In the genomic region with DNA sequence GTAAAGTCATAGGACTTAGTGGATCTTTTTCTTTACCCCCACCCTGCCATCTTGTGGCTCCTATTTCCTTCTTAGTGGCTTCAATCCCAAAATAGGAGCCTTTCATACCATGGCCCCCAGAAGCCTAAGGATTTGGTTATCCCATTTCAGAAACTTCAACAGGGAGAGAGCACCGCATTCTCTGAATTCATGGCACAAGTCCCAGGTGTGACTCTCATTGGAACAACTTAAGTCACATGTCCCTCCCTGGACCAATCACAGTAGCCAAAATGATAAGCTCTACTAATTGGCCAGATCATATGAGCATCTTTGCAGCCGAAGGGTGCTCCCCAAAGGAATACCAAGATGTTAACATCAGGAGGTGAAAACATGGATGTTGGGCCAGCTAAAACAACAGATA, we compare ENCODE assay signal across 34 cellular contexts. TPM values are rescaled to one million over a fixed set of nuclear protein-coding genes. Genes with fewer than 3 reads are reported as not detected.
DNase-seq lines count a peak whose midpoint lies in the region; ATAC-seq, FAIRE-seq and TF ChIP-seq lines count a peak whose summit lies in the region.
"Had no signal": no experiment of that assay in that cellular context is flagged by ENCODE, and none has a peak within 500 bp of the region (broad histone marks: within the 10 kb centered on the region; RNA-seq: fewer than 3 reads in every experiment).

No MANE protein-coding gene starts in this region.

- no peaks in the 10 kb centered on the region for H3K4me1 ChIP-seq in SK-N-SH (ENCODE audit: control insufficient read depth in 1 of 2, insufficient read depth in 2 of 2, low read depth in 1 of 2, low read length in 1 of 2)
- no peaks in the 10 kb centered on the region for H3K4me1 ChIP-seq in fibroblast of lung (ENCODE audit: control insufficient read depth, extremely low read depth, insufficient read depth, low read length)
- peaks cover 7% of the 10 kb centered on the region for H3K4me1 ChIP-seq in GM23338 (ENCODE audit: insufficient read depth)
- peaks cover 14% of the 10 kb centered on the region for H3K4me1 ChIP-seq in smooth muscle cell (ENCODE audit: low read depth)
- H3K4me1 ChIP-seq: Peyer's patch had no signal

- H3K4me1 Mint-ChIP-seq in GM23338: peaks cover 20% of the 10 kb centered on the region

- no peak overlapping the region for H3K9ac ChIP-seq in SK-N-SH
- H3K9ac ChIP-seq in fibroblast of lung (ENCODE audit: insufficient read depth, low read length): no peak overlapping the region
- no peak overlapping the region for H3K9ac ChIP-seq in smooth muscle cell (ENCODE audit: low read depth)
- H3K9ac ChIP-seq: KMS-11 had no signal

- no peaks in the 10 kb centered on the region for H3K79me2 ChIP-seq in SK-N-SH (ENCODE audit: insufficient read depth)
- no peaks in the 10 kb centered on the region for H3K79me2 ChIP-seq in fibroblast of lung (ENCODE audit: control insufficient read depth, insufficient read depth, low read length)
- H3K79me2 ChIP-seq in GM23338 (replicated peaks; ENCODE audit: insufficient read depth): no peaks in the 10 kb centered on the region
- no peaks in the 10 kb centered on the region for H3K79me2 ChIP-seq in smooth muscle cell (ENCODE audit: low read depth)
- H3K79me2 ChIP-seq: hepatocyte had no signal

- no peaks in the 10 kb centered on the region for H3K36me3 Mint-ChIP-seq in GM23338 (ENCODE audit: low read depth)
- H3K36me3 Mint-ChIP-seq: activated naive CD4-positive, alpha-beta T cell treated with anti-CD3 and anti-CD28 coated beads, Interleukin-2, amount 50 U/mL, for 72 hours; T-cell had no signal

- H3K4me3 Mint-ChIP-seq in GM23338: no peak overlapping the region
- H3K4me3 Mint-ChIP-seq: CD4-positive, alpha-beta T cell; endodermal cell; nephron progenitor cell; T-cell had no signal

- TF ChIP-seq CTCF in SK-N-SH (IDR thresholded peaks at IDR 0.05): no peak
- no peak for TF ChIP-seq CTCF in fibroblast of lung (conservative IDR thresholded peaks at IDR 0.05 in 1 of 2, IDR thresholded peaks at IDR 0.05 in 1 of 2; ENCODE audit: low read depth in 1 of 2, low read length in 2 of 2)
- TF ChIP-seq CTCF in GM23338 (conservative IDR thresholded peaks at IDR 0.05; ENCODE audit: low read depth in 2 of 2): no peak
- TF ChIP-seq CTCF in smooth muscle cell (IDR thresholded peaks at IDR 0.05; ENCODE audit: borderline replicate concordance, insufficient read depth, poor library complexity, severe bottlenecking): no peak

- H3K9me3 ChIP-seq in SK-N-SH (no peaks in the 10 kb centered on the region), fibroblast of lung (ENCODE audit: control insufficient read depth, insufficient read depth, low read depth, low read length) (no peaks in the 10 kb centered on the region), smooth muscle cell (replicated peaks; ENCODE audit: low read depth) (no peaks in the 10 kb centered on the region)
- H3K9me3 ChIP-seq: mucosa of descending colon, ovary, Peyer's patch, upper lobe of right lung had no signal

- TF ChIP-seq EP300 in SK-N-SH (IDR thresholded peaks at IDR 0.05; ENCODE audit: borderline replicate concordance in 1 of 2, low read depth in 1 of 2, low read length in 1 of 2): no peak

- no peaks in the 10 kb centered on the region for H3K9me2 ChIP-seq in SK-N-SH
- H3K9me2 ChIP-seq in GM23338 (ENCODE audit: insufficient read depth): peaks cover 19% of the 10 kb centered on the region

- H3K9me3 Mint-ChIP-seq in GM23338: no peaks in the 10 kb centered on the region
- H3K9me3 Mint-ChIP-seq: activated naive CD4-positive, alpha-beta T cell treated with anti-CD3 and anti-CD28 coated beads, Interleukin-2, amount 50 U/mL, for 72 hours; CD4-positive, alpha-beta T cell; endodermal cell; T-cell had no signal

- H3K27me3 ChIP-seq in SK-N-SH (ENCODE audit: insufficient read depth): no peaks in the 10 kb centered on the region
- peaks cover 5% of the 10 kb centered on the region for H3K27me3 ChIP-seq in fibroblast of lung (ENCODE audit: control insufficient read depth, insufficient read depth, low read length)
- no peaks in the 10 kb centered on the region for H3K27me3 ChIP-seq in GM23338 (ENCODE audit: insufficient read depth)
- H3K27me3 ChIP-seq in smooth muscle cell (ENCODE audit: low read depth): no peaks in the 10 kb centered on the region
- H3K27me3 ChIP-seq: hepatocyte, ovary, Peyer's patch, upper lobe of right lung had no signal

- H3K4me3 ChIP-seq in SK-N-SH (ENCODE audit: low read depth in 2 of 2, low read length in 1 of 2): no peak overlapping the region
- no peak overlapping the region for H3K4me3 ChIP-seq in fibroblast of lung (replicated peaks in 1 of 4; ENCODE audit: control extremely low read depth in 1 of 4, insufficient read depth in 1 of 4, low read depth in 3 of 4, low read length in 4 of 4)
- H3K4me3 ChIP-seq in GM23338: no peak overlapping the region
- no peak overlapping the region for H3K4me3 ChIP-seq in smooth muscle cell
- H3K4me3 ChIP-seq: hepatocyte, mucosa of descending colon, ovary, Peyer's patch, skin epidermis, upper lobe of right lung had no signal

- H4K20me1 ChIP-seq in SK-N-SH (ENCODE audit: insufficient read depth) (no peaks in the 10 kb centered on the region), fibroblast of lung (ENCODE audit: control insufficient read depth, extremely low read depth, insufficient read depth, low read length) (no peaks in the 10 kb centered on the region), GM23338 (replicated peaks; ENCODE audit: insufficient read depth) (no peaks in the 10 kb centered on the region), smooth muscle cell (ENCODE audit: low read depth) (no peaks in the 10 kb centered on the region)

- H2AFZ ChIP-seq in SK-N-SH (ENCODE audit: low read depth): no peak overlapping the region
- H2AFZ ChIP-seq in fibroblast of lung (ENCODE audit: low read length): no peak overlapping the region
- H2AFZ ChIP-seq in GM23338: no peak overlapping the region
- H2AFZ ChIP-seq in smooth muscle cell (ENCODE audit: low read depth): no peak overlapping the region
- H2AFZ ChIP-seq: hepatocyte had no signal

- WGBS in SK-N-SH (ENCODE audit: low lambda C conversion rate): 63% methylated on average over 2 of the region's 2 CpGs
- WGBS in smooth muscle cell (ENCODE audit: low lambda C conversion rate): 97% methylated on average over 2 of the region's 2 CpGs

- H3K27ac ChIP-seq in SK-N-SH (ENCODE audit: low read depth in 2 of 2, low read length in 1 of 2): no peak overlapping the region
- no peak overlapping the region for H3K27ac ChIP-seq in fibroblast of lung (ENCODE audit: insufficient read depth, low read length)
- H3K27ac ChIP-seq in GM23338 (ENCODE audit: low read depth): no peak overlapping the region
- no peak overlapping the region for H3K27ac ChIP-seq in smooth muscle cell (ENCODE audit: low read depth)
- H3K27ac ChIP-seq: 22Rv1, hepatocyte, KMS-11, ovary, Peyer's patch, upper lobe of right lung, WERI-Rb-1 had no signal

- H3K4me2 ChIP-seq in SK-N-SH (no peak overlapping the region), fibroblast of lung (ENCODE audit: extremely low read depth, insufficient read depth, low read length) (no peak overlapping the region), GM23338 (no peak overlapping the region), smooth muscle cell (no peak overlapping the region)
- H3K4me2 ChIP-seq: hepatocyte, KMS-11 had no signal

- peak; percentile 86 for FAIRE-seq in urothelium cell line (lab: Jason Lieb, UNC)
- FAIRE-seq: D721Med, GM18507 had no signal

- DNase-seq in SK-N-SH (no peak), NCI-H226 (peak; percentile 16), fibroblast of lung (ENCODE audit: low read depth in 2 of 2) (peak; percentile 28 to 68), urothelium cell line (ENCODE audit: low spot score) (no peak), foreskin melanocyte (no peak), GM23338 (ENCODE audit: low spot score) (no peak), smooth muscle cell (lab: John Stamatoyannopoulos, UW; ENCODE audit: unreplicated experiment) (no peak)
- DNase-seq: activated CD4-positive, alpha-beta T cell treated with anti-CD3 and anti-CD28 coated beads for 48 hours; activated CD8-positive, alpha-beta memory T cell treated with anti-CD3 and anti-CD28 coated beads for 24 hours; activated T-cell treated with anti-CD3 and anti-CD28 coated beads for 4 hours; amygdala; caudate nucleus; CD4-positive, alpha-beta T cell; DND-41; endodermal cell; left cardiac atrium; mucosa of descending colon; NCI-H1436; NCI-H748 treated with DMSO at 0.1 percent for 48 hours; nephron progenitor cell; ovary; Peyer's patch; stimulated activated naive CD4-positive, alpha-beta T cell; T-cell; upper lobe of right lung; WERI-Rb-1 had no signal

- peaks cover 5% of the 10 kb centered on the region for H3K27me3 Mint-ChIP-seq in GM23338 (ENCODE audit: insufficient read depth, low read depth, poor library complexity)
- H3K27me3 Mint-ChIP-seq: CD4-positive, alpha-beta T cell; T-cell had no signal

- no peak for TF ChIP-seq RAD21 in SK-N-SH (IDR thresholded peaks at IDR 0.05; ENCODE audit: low read length)

- CTCF ChIA-PET in SK-N-SH (lab: Yijun Ruan, JAX): no interaction called here

- no peaks in the 10 kb centered on the region for H3F3A ChIP-seq in SK-N-SH (replicated peaks; ENCODE audit: insufficient read depth)
- no peaks in the 10 kb centered on the region for H3F3A ChIP-seq in GM23338 (replicated peaks; ENCODE audit: low read depth)
- peaks cover 11% of the 10 kb centered on the region for H3F3A ChIP-seq in smooth muscle cell (ENCODE audit: low read depth)

- H3K36me3 ChIP-seq in SK-N-SH (replicated peaks in 1 of 2; ENCODE audit: control insufficient read depth in 1 of 2, insufficient read depth in 2 of 2, low read length in 1 of 2) (no peaks in the 10 kb centered on the region), fibroblast of lung (ENCODE audit: control insufficient read depth, insufficient read depth, low read length) (no peaks in the 10 kb centered on the region), GM23338 (ENCODE audit: insufficient read depth) (no peaks in the 10 kb centered on the region), smooth muscle cell (ENCODE audit: low read depth) (no peaks in the 10 kb centered on the region)
- H3K36me3 ChIP-seq: ovary, Peyer's patch, upper lobe of right lung, WERI-Rb-1 had no signal

- POLR2A ChIA-PET in SK-N-SH (lab: Yijun Ruan, JAX): no interaction called here

- ATAC-seq in SK-N-SH treated with all-trans-retinoic acid at 6 μM for 48 hours (no peak), GM23338 (no peak)
- ATAC-seq: activated naive CD4-positive, alpha-beta T cell treated with anti-CD3 and anti-CD28 coated beads, Interleukin-2, amount 50 U/mL, for 72 hours; left cardiac atrium; mucosa of descending colon; T-cell; upper lobe of right lung had no signal

- no peak overlapping the region for H3K27ac Mint-ChIP-seq in GM23338
- H3K27ac Mint-ChIP-seq: activated naive CD4-positive, alpha-beta T cell treated with anti-CD3 and anti-CD28 coated beads, Interleukin-2, amount 50 U/mL, for 72 hours; CD4-positive, alpha-beta T cell; endodermal cell; nephron progenitor cell; T-cell had no signal

RNA-seq across cellular contexts. Expression of gene AXIN2, which starts 43.2 kb away (rescaled TPM):
- polyA plus RNA-seq in SK-N-SH (2012; rRNA removed) (7.9 and 8.3 TPM in 2 replicates), fibroblast of lung (1.8 and 2.0 TPM in 2 replicates), GM23338 (2016; fragmentation: Nextera tagmentation; extraction: Ambion mirVana) (8.0 and 9.4 TPM in 2 replicates), smooth muscle cell (13.8 and 14.5 TPM in 2 replicates)
- polyA plus RNA-seq in SK-N-SH (2012; cell fraction: cytosol; rRNA removed): 5.4 and 7.0 TPM in 2 replicates
- 17.8 and 19.1 TPM in 2 replicates for polyA plus RNA-seq in SK-N-SH (2012; cell fraction: nucleus; rRNA removed)
- total RNA-seq in fibroblast of lung (1.8 and 2.1 TPM in 2 replicates), smooth muscle cell (14.2 and 20.1 TPM in 2 replicates)
- polyA plus RNA-seq in fibroblast of lung (2012): 1.6 and 1.9 TPM in 2 replicates
- 0.59 and 1.5 TPM in 2 replicates for polyA minus RNA-seq in fibroblast of lung (ENCODE audit: low replicate concordance)
- total RNA-seq in GM23338 (2014; rRNA removed; shearing (Covaris generic)): 28.2 and 32.7 TPM in 2 replicates

Comparison
In these comparisons a context has a peak if more than half of its experiments do, and no peak if none do; other contexts are left out.
1. DNase-seq: peak in NCI-H226 (single experiment) and fibroblast of lung (2 of 2); none in SK-N-SH (single experiment), urothelium cell line (single experiment), foreskin melanocyte (single experiment), GM23338 (single experiment) and smooth muscle cell (single experiment).